14 cellular contexts compared by ENCODE assay signal in the genomic region with DNA sequence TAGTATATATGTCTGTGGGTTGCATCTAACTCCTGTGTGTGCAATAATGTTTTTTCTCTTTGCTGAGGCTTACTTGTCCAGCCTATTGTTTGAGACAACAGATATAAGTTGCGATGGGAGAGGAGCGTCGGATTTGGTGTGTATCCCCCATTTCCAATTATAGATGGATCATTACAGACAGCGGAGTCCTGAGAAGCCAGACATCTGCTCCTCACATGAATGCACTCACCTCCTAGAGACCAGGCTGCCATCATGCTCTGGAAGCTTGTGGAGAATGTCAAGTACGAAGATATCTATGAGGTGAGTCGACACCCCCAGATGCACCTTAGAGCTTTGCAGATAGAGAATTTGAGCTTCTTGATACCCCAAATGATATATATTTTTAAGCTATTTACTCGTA. TPM values are rescaled to one million over a fixed set of nuclear protein-coding genes. Genes with fewer than 3 reads are reported as not detected.
A peak's percentile ranks its signal among the peaks of the same experiment; 100 is the strongest.
DNase-seq lines count a peak whose midpoint lies in the region; ATAC-seq, FAIRE-seq and TF ChIP-seq lines count a peak whose summit lies in the region.
"Had no signal": no experiment of that assay in that cellular context is flagged by ENCODE, and none has a peak within 500 bp of the region (broad histone marks: within the 10 kb centered on the region; RNA-seq: fewer than 3 reads in every experiment).

A gene (plus strand): TSS at position 199 of the 400 bp plus-strand sequence. CDS start 21 bp downstream, at position 220.

- no peak for TF ChIP-seq RAD21 in GM12878 (IDR thresholded peaks at IDR 0.05; ENCODE audit: insufficient read depth, low read depth, low read length)

- POLR2A ChIA-PET in GM12878 (lab: Charles Lee), result no interaction called here

- intact Hi-C loops in GM12878 (cut with micrococcal nuclease; ENCODE audit: unreplicated experiment), result loop anchor here (5.0 kb wide), 3 partner anchors 639 to 1024 kb away; no protein-coding TSS in a partner anchor
- intact Hi-C loops in gastrocnemius medialis (cut with DNase I; ENCODE audit: low total_unique reads), result loop anchor here (5.0 kb wide), 3 partner anchors 534 to 1204 kb away; no protein-coding TSS in a partner anchor

- H3K4me2 ChIP-seq in GM23338 (peak within 1 kb of the TSS; percentile 76), GM12878 (ENCODE audit: control insufficient read depth, insufficient read depth) (peak within 1 kb of the TSS; percentile 38; the same call in 1 of the 2 replicates)

- peak within 1 kb of the TSS; percentile 51 for H3K4me3 ChIP-seq in GM23338
- peak within 1 kb of the TSS; percentile 16; the same call in 1 of the 2 replicates for H3K4me3 ChIP-seq in GM12878
- H3K4me3 ChIP-seq in iPS-18c (ENCODE audit: insufficient read depth, low read depth, low read length), result peak within 1 kb of the TSS; percentile 49; the same call in 1 of the 2 replicates
- peak within 1 kb of the TSS in 3 of 4 donors; percentile 4 to 25 (median 9) for H3K4me3 ChIP-seq in gastrocnemius medialis
- H3K4me3 ChIP-seq: lung had no signal

- H3F3A ChIP-seq in GM23338 (replicated peaks; ENCODE audit: low read depth), result peaks cover 9% of the 10 kb centered on the region; the same call in 1 of the 2 replicates

- no peaks in the 10 kb centered on the region for H3K79me2 ChIP-seq in GM23338 (replicated peaks; ENCODE audit: insufficient read depth)
- H3K79me2 ChIP-seq in GM12878 (ENCODE audit: control insufficient read depth, insufficient read depth, low read length), result no peaks in the 10 kb centered on the region

- H3K4me1 Mint-ChIP-seq in GM23338, result peaks cover 45% of the 10 kb centered on the region

- H3K36me3 ChIP-seq in GM23338 (ENCODE audit: insufficient read depth), result no peaks in the 10 kb centered on the region
- H3K36me3 ChIP-seq in GM12878 (ENCODE audit: control insufficient read depth in 2 of 2, insufficient read depth in 2 of 2, low read length in 1 of 2), result no peaks in the 10 kb centered on the region
- H3K36me3 ChIP-seq in gastrocnemius medialis, result no peaks in the 10 kb centered on the region

- DNase-seq in GM23338 (ENCODE audit: low spot score), result no peak
- no peak for DNase-seq in GM12878 (ENCODE audit: low read depth, low spot score)
- no peak for DNase-seq in gastrocnemius medialis
- no peak for DNase-seq in HPDE6-E6E7 (ENCODE audit: extremely low spot score)
- DNase-seq in activated effector memory CD4-positive, alpha-beta T cell treated with Interleukin-2 at 50 U/mL for 16 hours, result no peak
- DNase-seq in ecto neural progenitor cell (ENCODE audit: low spot score), result no peak
- DNase-seq: activated CD8-positive, alpha-beta memory T cell treated with anti-CD3 and anti-CD28 coated beads, Interleukin-2, amount 50 U/mL, for 48 hours; Karpas-422; NCI-H226; RPMI8226 had no signal

- no peak for TF ChIP-seq POLR2A in GM12878 (IDR thresholded peaks at IDR 0.05; ENCODE audit: low read depth, low read length)
- no peak for TF ChIP-seq POLR2A in gastrocnemius medialis (IDR thresholded peaks at IDR 0.05)

- H3K27ac Mint-ChIP-seq in GM23338, result no peak within 1 kb of the TSS

- in situ Hi-C loops in GM12878 (cut with MboI) (loop anchor here (10.0 kb wide), 3 partner anchors 536 to 1206 kb away; no protein-coding TSS in a partner anchor), gastrocnemius medialis (cut with MboI; ENCODE audit: low sequenced_read_pairs in 4 of 4) (loop anchor here (10.0 to 25.0 kb wide), 4 partner anchors 719 to 1206 kb away; no protein-coding TSS in a partner anchor)

- RAD21 ChIA-PET in GM12878 (lab: Charles Lee; ENCODE audit: unreplicated experiment), result interaction anchor here (1.5 kb wide), 1 partner anchor 724 kb away, joined by 4 read pairs; no protein-coding TSS in a partner anchor

- BruUV-seq in GM12878 (replicated peaks; lab: Mats Ljungman, UMichigan), result no TSS peak

- WGBS in GM12878 (ENCODE audit: insufficient coverage, insufficient replicate concordance, low lambda C conversion rate, missing lambda C conversion rate), result 17% methylated on average over 7 of the region's 7 CpGs

- H3K27me3 Mint-ChIP-seq in GM23338 (ENCODE audit: insufficient read depth, low read depth, poor library complexity), result peaks cover 88% of the 10 kb centered on the region

- SMC1A ChIA-PET in GM12878 (lab: Charles Lee; ENCODE audit: uncharacterized antibody, unreplicated experiment), result no interaction called here

- TF ChIP-seq CTCF in GM23338 (conservative IDR thresholded peaks at IDR 0.05; ENCODE audit: low read depth in 2 of 2) (no peak), GM12878 (IDR thresholded peaks at IDR 0.05 in 2 of 3, conservative IDR thresholded peaks at IDR 0.05 in 1 of 3; ENCODE audit: control insufficient read depth in 2 of 3, extremely low read depth in 1 of 3, insufficient read depth in 1 of 3, low read depth in 3 of 3, low read length in 3 of 3) (no peak), gastrocnemius medialis (IDR thresholded peaks at IDR 0.05 in 4 of 5, conservative IDR thresholded peaks at IDR 0.05 in 1 of 5) (no peak)

- H2AFZ ChIP-seq in GM23338 (no peak within 1 kb of the TSS; the same call in 1 of the 2 replicates), GM12878 (ENCODE audit: control insufficient read depth, low read depth, low read length) (no peak within 1 kb of the TSS)

- H3K27me3 ChIP-seq in GM23338 (ENCODE audit: insufficient read depth) (peaks cover 99% of the 10 kb centered on the region), GM12878 (replicated peaks in 1 of 2; ENCODE audit: control insufficient read depth in 2 of 2, insufficient read depth in 2 of 2, low read length in 1 of 2) (peaks cover 5 to 28% of the 10 kb centered on the region in 2 experiments), gastrocnemius medialis (peaks cover 69 to 93% (median 86%) of the 10 kb centered on the region in 3 donors)

- no peak for ATAC-seq in GM23338
- no peak for ATAC-seq in GM12878
- no peak for ATAC-seq in gastrocnemius medialis
- no peak for ATAC-seq in GM21381 (IDR thresholded peaks at IDR 0.05; ENCODE audit: unreplicated experiment)
- ATAC-seq: sciatic nerve had no signal

- H3K9me3 ChIP-seq in GM12878 (replicated peaks; ENCODE audit: control insufficient read depth, insufficient read depth, low read length) (no peaks in the 10 kb centered on the region), iPS-18c (ENCODE audit: control insufficient read depth, insufficient read depth, low read length) (no peaks in the 10 kb centered on the region), gastrocnemius medialis (no peaks in the 10 kb centered on the region)

- H3K27ac ChIP-seq in GM23338 (ENCODE audit: low read depth) (no peak within 1 kb of the TSS), GM12878 (ENCODE audit: control insufficient read depth, insufficient read depth) (no peak within 1 kb of the TSS), gastrocnemius medialis (no peak within 1 kb of the TSS)

- no peak within 1 kb of the TSS for H3K9ac ChIP-seq in GM12878 (ENCODE audit: control insufficient read depth, insufficient read depth, low read length)

- H3K4me1 ChIP-seq in GM23338 (ENCODE audit: insufficient read depth) (peaks cover 53% of the 10 kb centered on the region), GM12878 (ENCODE audit: control insufficient read depth, insufficient read depth, low read length) (no peaks in the 10 kb centered on the region), gastrocnemius medialis (peaks cover 0 to 4% of the 10 kb centered on the region in 2 donors)

- FAIRE-seq in GM12878 (lab: Jason Lieb, UNC), result no peak

- CTCF ChIA-PET in GM12878 (lab: Yijun Ruan, JAX), result interaction anchor here (0.6 to 1.2 kb wide), 3 partner anchors 697 to 1332 kb away, joined by 3 read pairs; no protein-coding TSS in a partner anchor

- H3K9me2 ChIP-seq in GM23338 (ENCODE audit: insufficient read depth), result no peaks in the 10 kb centered on the region

- peak within 1 kb of the TSS; percentile 73 for H3K4me3 Mint-ChIP-seq in GM23338

- peaks cover 10% of the 10 kb centered on the region for H3K9me3 Mint-ChIP-seq in GM23338

- no peaks in the 10 kb centered on the region; the same call in 2 of the 3 replicates for H3K36me3 Mint-ChIP-seq in GM23338 (ENCODE audit: low read depth)

- peaks cover 14% of the 10 kb centered on the region for H4K20me1 ChIP-seq in GM23338 (replicated peaks; ENCODE audit: insufficient read depth)
- H4K20me1 ChIP-seq in GM12878 (ENCODE audit: control insufficient read depth, insufficient read depth), result no peaks in the 10 kb centered on the region

- TF ChIP-seq EP300 in GM12878 (IDR thresholded peaks at IDR 0.05; ENCODE audit: borderline replicate concordance in 1 of 2, control insufficient read depth in 1 of 2, low read depth in 2 of 2, low read length in 2 of 2), result no peak

TF ChIP-seq in GM23338, 12 proteins besides CTCF, POLR2A, EP300 and RAD21:
- no peak for TF ChIP-seq CREB1 (CRISPR knock-in tag; IDR thresholded peaks at IDR 0.05; ENCODE audit: low read depth)
- peak; percentile 81 for TF ChIP-seq EZH2 (IDR thresholded peaks at IDR 0.05; ENCODE audit: low read depth, unreplicated experiment)
- peak; percentile 45 for TF ChIP-seq EZH2phosphoT487 (IDR thresholded peaks at IDR 0.05; ENCODE audit: unreplicated experiment)

TF ChIP-seq in GM12878, 131 proteins besides CTCF, POLR2A, EP300 and RAD21 (continues in another document):
- no peak for TF ChIP-seq ATF7 (IDR thresholded peaks at IDR 0.05; ENCODE audit: low read depth)
- TF ChIP-seq MYC (IDR thresholded peaks at IDR 0.05; ENCODE audit: insufficient read depth, insufficient read length, insufficient replicate concordance, low read length, severe bottlenecking), result no peak
- no peak for TF ChIP-seq SREBF2 (IDR thresholded peaks at IDR 0.05; ENCODE audit: low read length)
- no peak for TF ChIP-seq TBL1XR1 (IDR thresholded peaks at IDR 0.05; ENCODE audit: low read depth, low read length)
- no peak for TF ChIP-seq IKZF2 (IDR thresholded peaks at IDR 0.05)

RNA-seq across cellular contexts. Expression of the gene that starts here (rescaled TPM):
- total RNA-seq in GM23338 (2014; rRNA removed; shearing (Covaris generic)), result not detected in 2 replicates
- polyA plus RNA-seq in GM23338 (2016; fragmentation: Nextera tagmentation; extraction: Ambion mirVana) (not detected in 2 replicates), GM12878 (2011; rRNA removed) (0.13 and 0.15 TPM in 2 replicates), GM12878 (2014; fragmentation: Illumina TruSeq; extraction: Trizol) (0.03 and 0.07 TPM in 2 replicates), GM12878 (2014; fragmentation: Nextera tagmentation; extraction: Ambion mirVana) (not detected), GM12878 (2014; rRNA removed) (0.03 and 0.11 TPM in 2 replicates), GM12878 (2016; fragmentation: Nextera tagmentation; extraction: Ambion mirVana) (under 1 TPM in 1 of 2 experiments, not detected in 1; 0.15 TPM)
- total RNA-seq in GM12878 (2013; cell fraction: nucleolus; rRNA removed), result not detected in 2 replicates
- total RNA-seq in GM12878 (2014; rRNA removed) (not detected in 2 replicates), GM12878 (2014; rRNA removed; fragmentation: Illumina TruSeq; extraction: Trizol) (0.32 TPM in 1 of 2 replicates, not detected in the other), GM12878 (2021) (0.03 and 0.08 TPM in 2 replicates), gastrocnemius medialis (not detected)
- not detected for polyA plus RNA-seq in GM12878 (2011; ENCODE audit: low read depth)
- polyA plus RNA-seq in GM12878 (2011; cell fraction: cytosol; rRNA removed), result 0.24 and 0.28 TPM in 2 replicates
- polyA plus RNA-seq in GM12878 (2011; cell fraction: nucleus; rRNA removed), result 0.70 and 0.79 TPM in 2 replicates
- 0.12 and 0.13 TPM in 2 replicates for polyA plus RNA-seq in GM12878 (2012)
- polyA minus RNA-seq in GM12878 (2011; rRNA and poly(A)+ RNA removed), result 0.07 and 0.31 TPM in 2 replicates
- 0.94 TPM in 1 of 2 replicates, not detected in the other for polyA minus RNA-seq in GM12878 (2011; cell fraction: cytosol; rRNA and poly(A)+ RNA removed)
- 0.12 and 0.29 TPM in 2 replicates for polyA minus RNA-seq in GM12878 (2011; cell fraction: nucleus; rRNA and poly(A)+ RNA removed)
- total RNA-seq: lung, sciatic nerve had no signal
